Comparison of ENCODE assay signal across 7 cellular contexts in genomic region chr4:31039382-31039781, GRCh38.
"Had no signal": no experiment of that assay in that cellular context is flagged by ENCODE, and none has a peak within 500 bp of the region (broad histone marks: within the 10 kb centered on the region; RNA-seq: fewer than 3 reads in every experiment).

No MANE protein-coding gene starts in this region.

- H3K36me3 ChIP-seq: HAP-1 had no signal

- H3K4me3 Mint-ChIP-seq: HFFc6 had no signal

- H3K4me3 ChIP-seq: GM23248, HAP-1, K562 had no signal

- H3K27ac ChIP-seq: GM23248 had no signal

- H3K27ac Mint-ChIP-seq: HFFc6 had no signal

- DNase-seq: GM23248, GOT3, H7, HFFc6, KG1 had no signal

- H3K9me3 ChIP-seq: HAP-1 had no signal

- H3K9ac ChIP-seq: GM23248 had no signal

- ATAC-seq: K562 had no signal
